ENCODE assay signal across 12 cellular contexts in genomic region chr9:81492710-81493447, GRCh38.
DNase-seq lines count a peak whose midpoint lies in the region; FAIRE-seq and TF ChIP-seq lines count a peak whose summit lies in the region.
"Had no signal": no experiment of that assay in that cellular context is flagged by ENCODE, and none has a peak within 500 bp of the region (broad histone marks: within the 10 kb centered on the region; RNA-seq: fewer than 3 reads in every experiment).

No MANE protein-coding gene starts in this region.

- H3K4me3 Mint-ChIP-seq in CD14-positive monocyte = no peak overlapping the region
- H3K4me3 Mint-ChIP-seq: activated naive CD4-positive, alpha-beta T cell treated with anti-CD3 and anti-CD28 coated beads, Interleukin-2, amount 10 ng/mL, durations not matched to agents 7 days and 5 days; stimulated activated effector memory CD8-positive, alpha-beta T cell treated with anti-CD3 and anti-CD28 coated beads, Interleukin-12 subunit alpha, Interleukin-12 subunit beta, amount 100 ng/mL, for 72 hours had no signal

- peak; percentile 84 for DNase-seq in COLO829 (ENCODE audit: low spot score)
- DNase-seq in LoVo (ENCODE audit: low spot score) = peak; percentile 8
- peak; percentile 74 for DNase-seq in amniotic stem cell (lab: John Stamatoyannopoulos, UW)
- DNase-seq in kidney glomerular epithelial cell (lab: John Stamatoyannopoulos, UW) = peak; percentile 83
- DNase-seq in NCI-H82 treated with DMSO at 0.1 percent for 48 hours (lab: John Stamatoyannopoulos, UW; ENCODE audit: unreplicated experiment) = no peak
- no peak for DNase-seq in GM12891 (ENCODE audit: insufficient read length, low spot score)
- no peak for DNase-seq in posterior vena cava (ENCODE audit: low spot score)
- no peak for DNase-seq in CD14-positive monocyte (ENCODE audit: low spot score)
- DNase-seq: activated naive CD4-positive, alpha-beta T cell treated with anti-CD3 and anti-CD28 coated beads, Interleukin-2, amount 10 ng/mL, durations not matched to agents 7 days and 5 days; DND-41; midbrain had no signal

- no peak for FAIRE-seq in GM12891 (lab: Jason Lieb, UNC)

- TF ChIP-seq CTCF in CD14-positive monocyte (IDR thresholded peaks at IDR 0.05) = no peak

- H3K4me1 Mint-ChIP-seq in CD14-positive monocyte = no peaks in the 10 kb centered on the region
- H3K4me1 Mint-ChIP-seq: activated naive CD4-positive, alpha-beta T cell treated with anti-CD3 and anti-CD28 coated beads, Interleukin-2, amount 10 ng/mL, durations not matched to agents 7 days and 5 days; stimulated activated effector memory CD8-positive, alpha-beta T cell treated with anti-CD3 and anti-CD28 coated beads, Interleukin-12 subunit alpha, Interleukin-12 subunit beta, amount 100 ng/mL, for 72 hours had no signal

- H3K27me3 Mint-ChIP-seq in CD14-positive monocyte (ENCODE audit: low read depth in 3 of 3) = peaks cover 0 to 2% (median 1%) of the 10 kb centered on the region in 3 donors
- H3K27me3 Mint-ChIP-seq: activated naive CD4-positive, alpha-beta T cell treated with anti-CD3 and anti-CD28 coated beads, Interleukin-2, amount 10 ng/mL, durations not matched to agents 7 days and 5 days had no signal

- intact Hi-C loops in posterior vena cava (cut with DNase I) (no loop called here), CD14-positive monocyte (cut with micrococcal nuclease) (no loop called here)

- H3K27ac Mint-ChIP-seq in CD14-positive monocyte = no peak overlapping the region
- H3K27ac Mint-ChIP-seq: activated naive CD4-positive, alpha-beta T cell treated with anti-CD3 and anti-CD28 coated beads, Interleukin-2, amount 10 ng/mL, durations not matched to agents 7 days and 5 days; stimulated activated effector memory CD8-positive, alpha-beta T cell treated with anti-CD3 and anti-CD28 coated beads, Interleukin-12 subunit alpha, Interleukin-12 subunit beta, amount 100 ng/mL, for 72 hours had no signal

- no peaks in the 10 kb centered on the region for H3K36me3 Mint-ChIP-seq in CD14-positive monocyte
- H3K36me3 Mint-ChIP-seq: activated naive CD4-positive, alpha-beta T cell treated with anti-CD3 and anti-CD28 coated beads, Interleukin-2, amount 10 ng/mL, durations not matched to agents 7 days and 5 days; stimulated activated effector memory CD8-positive, alpha-beta T cell treated with anti-CD3 and anti-CD28 coated beads, Interleukin-12 subunit alpha, Interleukin-12 subunit beta, amount 100 ng/mL, for 72 hours had no signal

- TF ChIP-seq POLR2A in GM12891 (IDR thresholded peaks at IDR 0.05; ENCODE audit: low read depth, low read length) = no peak

- H3K9me3 Mint-ChIP-seq in CD14-positive monocyte = peaks cover 0 to 3% (median 2%) of the 10 kb centered on the region in 7 donors
- H3K9me3 Mint-ChIP-seq: activated naive CD4-positive, alpha-beta T cell treated with anti-CD3 and anti-CD28 coated beads, Interleukin-2, amount 10 ng/mL, durations not matched to agents 7 days and 5 days had no signal

TF ChIP-seq in GM12891, 5 proteins besides CTCF, POLR2A, EP300 and RAD21:
- TF ChIP-seq POLR2AphosphoS5 (IDR thresholded peaks at IDR 0.05; ENCODE audit: low read depth, low read length) (no peak), SPI1 (IDR thresholded peaks at IDR 0.05; ENCODE audit: low read depth, low read length) (no peak), POU2F2 (IDR thresholded peaks at IDR 0.05; ENCODE audit: low read depth, low read length) (no peak), TAF1 (IDR thresholded peaks at IDR 0.05; ENCODE audit: low read depth, low read length) (no peak), PAX5 (IDR thresholded peaks at IDR 0.05; ENCODE audit: insufficient read depth, low read length, severe bottlenecking) (no peak)

Comparison
In these comparisons a context has a peak if more than half of its experiments do, and no peak if none do; other contexts are left out.
1. DNase-seq: peak in COLO829 (single experiment), LoVo (single experiment), amniotic stem cell (single experiment) and kidney glomerular epithelial cell (single experiment); none in NCI-H82 treated with DMSO at 0.1 percent for 48 hours (single experiment), GM12891 (single experiment), posterior vena cava (single experiment) and CD14-positive monocyte (single experiment).